Comparison of ENCODE assay signal across 7 cellular contexts in the genomic region with DNA sequence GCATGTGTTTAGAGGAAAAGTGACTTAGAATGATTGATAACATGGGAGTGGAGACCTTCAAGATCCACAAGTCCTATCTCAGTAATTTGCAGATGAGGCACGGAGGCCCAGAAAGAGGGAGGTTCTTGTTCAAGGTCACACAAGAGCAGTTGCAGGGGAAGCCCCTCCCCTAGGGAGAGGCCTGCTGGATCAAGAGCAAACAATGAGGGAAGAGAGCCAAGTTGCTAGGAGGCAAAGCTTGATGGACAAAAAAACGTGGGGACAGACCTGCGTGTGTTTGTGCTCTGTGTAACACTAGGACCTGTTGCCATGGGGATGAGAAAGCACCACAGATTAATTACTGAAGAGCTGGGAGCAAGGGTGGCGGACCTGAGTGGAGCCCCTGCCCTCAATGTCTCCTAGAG. TPM values are rescaled to one million over a fixed set of nuclear protein-coding genes. Genes with fewer than 3 reads are reported as not detected.
A peak's percentile ranks its signal among the peaks of the same experiment; 100 is the strongest.
DNase-seq lines count a peak whose midpoint lies in the region; ATAC-seq and TF ChIP-seq lines count a peak whose summit lies in the region.
"Had no signal": no experiment of that assay in that cellular context is flagged by ENCODE, and none has a peak within 500 bp of the region (broad histone marks: within the 10 kb centered on the region; RNA-seq: fewer than 3 reads in every experiment).

No MANE protein-coding gene starts in this region.

- peaks cover 11% of the 10 kb centered on the region for H3K4me1 Mint-ChIP-seq in stimulated activated memory B cell treated with anti-CD40 and anti-IgM and Interleukin-4, amounts not matched to agents 10 μg/mL and 1 μg/mL and 100 μg/mL, for 72 hours

- no peak overlapping the region for H2BK12ac ChIP-seq in neuronal stem cell (ENCODE audit: low read length)

- no peaks in the 10 kb centered on the region for H3K79me1 ChIP-seq in neuronal stem cell (ENCODE audit: low read depth, low read length)

- H3K9ac ChIP-seq in neuronal stem cell (ENCODE audit: low read depth, low read length, poor library complexity), result no peak overlapping the region

- H3K4ac ChIP-seq in neuronal stem cell (ENCODE audit: low read length), result no peak overlapping the region

- H2AK5ac ChIP-seq in neuronal stem cell (ENCODE audit: low read depth, low read length), result no peak overlapping the region

- no peak overlapping the region for H2BK5ac ChIP-seq in neuronal stem cell (ENCODE audit: low read length)

- peaks cover 12 to 29% of the 10 kb centered on the region in 2 donors for H3K4me1 ChIP-seq in neuronal stem cell (ENCODE audit: control insufficient read depth in 2 of 2, insufficient read depth in 1 of 2, low read depth in 1 of 2, low read length in 2 of 2)

- H3K9me3 ChIP-seq in neuronal stem cell (replicated peaks in 1 of 2; ENCODE audit: control insufficient read depth in 2 of 2, insufficient read depth in 1 of 2, low read depth in 1 of 2, low read length in 2 of 2), result peaks cover 0 to 1% of the 10 kb centered on the region in 2 donors

- H3K4me2 ChIP-seq in neuronal stem cell (ENCODE audit: insufficient read depth, low read length, poor library complexity, severe bottlenecking), result no peak overlapping the region

- DNase-seq in NCI-H128 (lab: John Stamatoyannopoulos, UW; ENCODE audit: unreplicated experiment) (peak; percentile 38), cardiac fibroblast (ENCODE audit: low read depth in 2 of 2) (peak; percentile 20 to 84), neuronal stem cell (ENCODE audit: low spot score) (no peak)
- DNase-seq in NK-92 treated with Interleukin-12 subunit alpha and Interleukin-12 subunit beta, amount 100 ng/mL, for 24 hours (lab: John Stamatoyannopoulos, UW), result no peak

- H3K18ac ChIP-seq in neuronal stem cell (ENCODE audit: low read length), result no peak overlapping the region

- peaks cover 0 to 25% (median 0%) of the 10 kb centered on the region in 3 experiments for H3K27me3 ChIP-seq in neuronal stem cell (ENCODE audit: control insufficient read depth in 3 of 3, insufficient read depth in 3 of 3, low read depth in 1 of 3, low read length in 3 of 3)

- no peak overlapping the region for H3K27ac ChIP-seq in neuronal stem cell (replicated peaks; ENCODE audit: low read length)

- H3K14ac ChIP-seq in neuronal stem cell (ENCODE audit: low read length), result no peak overlapping the region

- no peak overlapping the region for H3K27ac Mint-ChIP-seq in stimulated activated memory B cell treated with anti-CD40 and anti-IgM and Interleukin-4, amounts not matched to agents 10 μg/mL and 1 μg/mL and 100 μg/mL, for 72 hours

- no CpG with 5 or more reads among the region's 4 CpGs for WGBS in neuronal stem cell (ENCODE audit: extremely low coverage in 2 of 2, insufficient read length in 2 of 2, insufficient replicate concordance in 1 of 2), 2 donors

- H3K4me3 Mint-ChIP-seq in stimulated activated memory B cell treated with anti-CD40 and anti-IgM and Interleukin-4, amounts not matched to agents 10 μg/mL and 1 μg/mL and 100 μg/mL, for 72 hours, result no peak overlapping the region

- no peak for TF ChIP-seq CTCF in cardiac fibroblast (IDR thresholded peaks at IDR 0.05; ENCODE audit: low read depth, low read length)

- H3K23ac ChIP-seq in neuronal stem cell (ENCODE audit: low read depth, low read length, poor library complexity), result no peak overlapping the region

- no peak for ATAC-seq in stimulated activated memory B cell treated with anti-CD40 and anti-IgM and Interleukin-4, amounts not matched to agents 10 μg/mL and 1 μg/mL and 100 μg/mL, for 72 hours
- ATAC-seq in HG02763 (IDR thresholded peaks at IDR 0.05; ENCODE audit: unreplicated experiment), result no peak

- no peak overlapping the region for H2BK15ac ChIP-seq in neuronal stem cell (ENCODE audit: low read length)

- H4K8ac ChIP-seq in neuronal stem cell (ENCODE audit: low read depth, low read length), result no peak overlapping the region

- no peak overlapping the region for H2BK120ac ChIP-seq in neuronal stem cell (ENCODE audit: low read depth, low read length)

- H2AFZ ChIP-seq in neuronal stem cell (ENCODE audit: low read length), result peak overlapping the region; percentile 17

- no peaks in the 10 kb centered on the region for H3K9me3 Mint-ChIP-seq in stimulated activated memory B cell treated with anti-CD40 and anti-IgM and Interleukin-4, amounts not matched to agents 10 μg/mL and 1 μg/mL and 100 μg/mL, for 72 hours

- H3K36me3 Mint-ChIP-seq in stimulated activated memory B cell treated with anti-CD40 and anti-IgM and Interleukin-4, amounts not matched to agents 10 μg/mL and 1 μg/mL and 100 μg/mL, for 72 hours, result no peaks in the 10 kb centered on the region

- H3K36me3 ChIP-seq in neuronal stem cell (replicated peaks in 1 of 2; ENCODE audit: control insufficient read depth in 2 of 2, insufficient read depth in 2 of 2, low read length in 2 of 2), result peaks cover 0 to 2% of the 10 kb centered on the region in 2 donors

- H3K4me3 ChIP-seq in cardiac fibroblast (replicated peaks in 1 of 2; ENCODE audit: low read depth in 2 of 2, low read length in 2 of 2), result no peak overlapping the region
- no peak overlapping the region for H3K4me3 ChIP-seq in neuronal stem cell (ENCODE audit: low read length in 2 of 2)

- peaks cover 70% of the 10 kb centered on the region for H3K27me3 Mint-ChIP-seq in stimulated activated memory B cell treated with anti-CD40 and anti-IgM and Interleukin-4, amounts not matched to agents 10 μg/mL and 1 μg/mL and 100 μg/mL, for 72 hours

- H4K91ac ChIP-seq in neuronal stem cell (ENCODE audit: low read depth, low read length, poor library complexity), result no peak overlapping the region

RNA-seq across cellular contexts. Expression of gene MFRP, which starts 6.4 kb away (rescaled TPM):
- polyA plus RNA-seq in neuronal stem cell (2013, experiment 1 of 2), result not detected
- polyA plus RNA-seq in neuronal stem cell (2013, experiment 2 of 2), result not detected
- polyA plus RNA-seq: keratinocyte had no signal

RNA-seq across cellular contexts. Expression of gene C1QTNF5, which starts 12.2 kb away (rescaled TPM):
- 3.1 TPM for polyA plus RNA-seq in neuronal stem cell (2013, experiment 1 of 2)
- 3.3 TPM for polyA plus RNA-seq in neuronal stem cell (2013, experiment 2 of 2)
- polyA plus RNA-seq: keratinocyte had no signal

RNA-seq across cellular contexts. Expression of gene RNF26, which starts 18.5 kb away (rescaled TPM):
- 79.3 TPM for polyA plus RNA-seq in neuronal stem cell (2013, experiment 1 of 2)
- 79.8 TPM for polyA plus RNA-seq in neuronal stem cell (2013, experiment 2 of 2)

RNA-seq across cellular contexts. Expression of gene USP2, which starts 28.6 kb away (rescaled TPM):
- 4.2 TPM for polyA plus RNA-seq in neuronal stem cell (2013, experiment 1 of 2)
- 4.4 TPM for polyA plus RNA-seq in neuronal stem cell (2013, experiment 2 of 2)

RNA-seq across cellular contexts. Expression of gene MCAM, which starts 35.9 kb away (rescaled TPM):
- 20.2 TPM for polyA plus RNA-seq in neuronal stem cell (2013, experiment 1 of 2)
- 19.8 TPM for polyA plus RNA-seq in neuronal stem cell (2013, experiment 2 of 2)

Comparison
In these comparisons a context has a peak if more than half of its experiments do, and no peak if none do; other contexts are left out.
1. DNase-seq: peak in NCI-H128 (single experiment) and cardiac fibroblast (2 of 2); none in neuronal stem cell (single experiment) and NK-92 treated with Interleukin-12 subunit alpha and Interleukin-12 subunit beta, amount 100 ng/mL, for 24 hours (single experiment).